Comparison of ENCODE assay signal across 8 cellular contexts in the genomic region with DNA sequence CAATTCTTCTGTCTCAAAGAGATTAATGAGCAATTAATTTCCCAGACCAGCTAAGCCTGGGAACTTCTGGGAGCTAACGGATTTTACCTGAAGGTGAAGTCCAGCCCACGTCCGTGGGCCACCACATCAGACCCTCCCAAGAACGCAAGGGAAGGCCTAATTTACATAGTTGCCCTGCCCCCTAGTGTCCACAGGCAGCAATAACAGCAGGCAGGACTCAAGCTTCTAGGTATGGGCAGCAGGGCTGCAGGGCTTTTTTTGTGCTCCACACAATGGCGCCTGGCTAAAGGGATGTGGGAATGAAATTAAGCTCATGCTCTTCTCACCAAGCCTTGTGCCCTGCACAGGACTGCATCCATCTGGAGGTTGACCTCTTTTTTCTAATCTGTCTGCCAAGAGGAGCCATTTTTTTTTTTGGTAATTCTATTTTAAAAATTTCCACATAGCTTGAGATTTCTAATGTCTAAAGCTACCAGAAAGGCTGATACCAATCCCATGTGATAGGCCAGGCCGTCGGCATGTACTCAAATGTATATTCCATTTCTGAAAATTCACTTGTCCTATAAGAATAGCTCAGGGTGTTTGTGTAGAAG.
DNase-seq lines count a peak whose midpoint lies in the region; ATAC-seq and TF ChIP-seq lines count a peak whose summit lies in the region.

No MANE protein-coding gene starts in this region.

- H3K27ac ChIP-seq in SJSA1 (no peak overlapping the region), cardiac muscle cell (no peak overlapping the region)

- H3K4me1 ChIP-seq in SJSA1 (replicated peaks) (no peaks in the 10 kb centered on the region), cardiac muscle cell (ENCODE audit: low read depth) (no peaks in the 10 kb centered on the region)

- peak; percentile 69 for ATAC-seq in GM19351 (IDR thresholded peaks at IDR 0.05; ENCODE audit: unreplicated experiment)

- H3K27me3 ChIP-seq in SJSA1 (replicated peaks) = no peaks in the 10 kb centered on the region
- no peaks in the 10 kb centered on the region for H3K27me3 ChIP-seq in cardiac muscle cell

- H3K36me3 ChIP-seq in SJSA1 (no peaks in the 10 kb centered on the region), cardiac muscle cell (no peaks in the 10 kb centered on the region)

- H3K4me3 ChIP-seq in SJSA1 (no peak overlapping the region), cardiac muscle cell (no peak overlapping the region)

- H3K9me3 ChIP-seq in SJSA1 (replicated peaks) = no peaks in the 10 kb centered on the region
- no peaks in the 10 kb centered on the region for H3K9me3 ChIP-seq in cardiac muscle cell (ENCODE audit: low read depth)

- peak; percentile 62 for DNase-seq in CD1c-positive myeloid dendritic cell (ENCODE audit: extremely low spot score)
- DNase-seq in HuH-7 (ENCODE audit: low spot score) = peak; percentile 45
- DNase-seq in SJSA1 (ENCODE audit: low read depth in 1 of 2, low spot score in 2 of 2) = peak; percentile 24 to 51
- peak; percentile 44 for DNase-seq in activated naive CD4-positive, alpha-beta T cell treated with Interleukin-2 at 50 U/mL for 16 hours
- DNase-seq in cardiac muscle cell (ENCODE audit: low read depth in 1 of 2, low spot score in 1 of 2) = peak; percentile 74 to 85
- DNase-seq in putamen (ENCODE audit: low spot score) = peak; percentile 11
- no peak for DNase-seq in HuH-7.5 (ENCODE audit: low spot score)

- TF ChIP-seq CTCF in cardiac muscle cell (IDR thresholded peaks at IDR 0.05; ENCODE audit: low read depth, low read length) = peak; percentile 80
